Comparison of ENCODE assay signal across 23 cellular contexts in the genomic region with DNA sequence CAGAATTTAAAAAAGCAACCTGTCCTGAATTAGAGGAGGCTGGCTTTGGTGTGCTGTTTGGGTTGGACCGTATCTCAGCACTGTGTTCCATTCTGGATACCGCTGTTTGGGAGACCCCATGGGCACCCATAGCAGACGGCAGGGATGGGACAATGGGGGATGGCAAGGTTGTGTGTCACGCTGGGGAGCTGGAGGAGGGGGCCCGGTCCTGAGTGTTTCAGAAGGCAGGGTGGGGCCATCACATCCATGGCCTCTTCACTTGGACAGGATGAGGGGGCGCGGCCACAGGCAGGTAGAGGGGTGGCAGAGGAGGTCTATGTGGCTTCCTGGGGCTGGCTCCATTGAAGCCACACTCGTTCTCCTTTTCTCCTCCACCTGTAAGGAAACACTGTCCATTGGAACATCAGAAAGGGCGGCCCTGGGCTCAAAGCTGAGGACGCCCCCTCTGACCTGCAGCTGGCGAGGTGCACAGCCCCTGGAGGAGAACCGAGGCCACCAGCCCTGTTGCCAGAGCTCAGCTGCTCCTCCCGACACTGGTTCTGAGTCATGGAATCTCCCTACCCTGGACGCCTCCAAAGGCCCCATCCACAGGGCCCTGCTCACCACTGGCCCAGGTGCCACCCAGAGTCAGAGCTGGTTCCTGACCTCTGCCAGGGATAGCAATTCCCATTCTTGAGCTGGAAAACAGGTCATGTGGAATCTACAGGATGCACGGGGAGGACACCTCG.
"Had no signal": no experiment of that assay in that cellular context is flagged by ENCODE, and none has a peak within 500 bp of the region (broad histone marks: within the 10 kb centered on the region; RNA-seq: fewer than 3 reads in every experiment).

No MANE protein-coding gene starts in this region.

- H3K4me3 ChIP-seq: SK-N-MC had no signal

- H3K27ac Mint-ChIP-seq: activated B cell treated with CpG ODN at 0.5 μM for 24 hours; activated CD4-positive, alpha-beta memory T cell treated with anti-CD3 and anti-CD28 coated beads for 36 hours; activated CD4-positive, alpha-beta T cell treated with anti-CD3 and anti-CD28 coated beads, Interleukin-2, amount 10 ng/mL, durations not matched to agents 7 days and 5 days; activated naive CD4-positive, alpha-beta T cell treated with anti-CD3 and anti-CD28 coated beads, Interleukin-2, amount 50 U/mL, for 24 hours; activated naive CD8-positive, alpha-beta T cell treated with anti-CD3 and anti-CD28 coated beads, Interleukin-2, amount 50 U/mL, for 24 hours; activated T-cell treated with anti-CD3 and anti-CD28 coated beads, Interleukin-2, amount 50 U/mL, for 72 hours; brain; T-cell had no signal

- H3K27me3 Mint-ChIP-seq: activated B cell treated with CpG ODN at 0.5 μM for 24 hours; activated CD4-positive, alpha-beta T cell treated with anti-CD3 and anti-CD28 coated beads, Interleukin-2, amount 10 ng/mL, durations not matched to agents 7 days and 5 days; activated naive CD4-positive, alpha-beta T cell treated with anti-CD3 and anti-CD28 coated beads, Interleukin-2, amount 50 U/mL, for 24 hours; activated naive CD8-positive, alpha-beta T cell treated with anti-CD3 and anti-CD28 coated beads, Interleukin-2, amount 50 U/mL, for 24 hours; T-cell had no signal

- ATAC-seq: activated naive CD8-positive, alpha-beta T cell treated with anti-CD3 and anti-CD28 coated beads, Interleukin-2, amount 50 U/mL, for 24 hours; activated T-cell treated with anti-CD3 and anti-CD28 coated beads, Interleukin-2, amount 50 U/mL, for 72 hours; Panc1; Right ventricle myocardium inferior; T-cell had no signal

- H3K4me3 Mint-ChIP-seq: activated B cell treated with CpG ODN at 0.5 μM for 24 hours; activated CD4-positive, alpha-beta memory T cell treated with anti-CD3 and anti-CD28 coated beads for 36 hours; activated CD4-positive, alpha-beta T cell treated with anti-CD3 and anti-CD28 coated beads, Interleukin-2, amount 10 ng/mL, durations not matched to agents 7 days and 5 days; activated naive CD4-positive, alpha-beta T cell treated with anti-CD3 and anti-CD28 coated beads, Interleukin-2, amount 50 U/mL, for 24 hours; activated naive CD8-positive, alpha-beta T cell treated with anti-CD3 and anti-CD28 coated beads, Interleukin-2, amount 50 U/mL, for 24 hours; activated T-cell treated with anti-CD3 and anti-CD28 coated beads, Interleukin-2, amount 50 U/mL, for 72 hours; brain; T-cell had no signal

- H3K27ac ChIP-seq: SK-N-MC had no signal

- H3K36me3 Mint-ChIP-seq: activated CD4-positive, alpha-beta memory T cell treated with anti-CD3 and anti-CD28 coated beads for 36 hours; activated naive CD4-positive, alpha-beta T cell treated with anti-CD3 and anti-CD28 coated beads, Interleukin-2, amount 50 U/mL, for 24 hours; T-cell had no signal

- H3K9me3 Mint-ChIP-seq: activated B cell treated with CpG ODN at 0.5 μM for 24 hours; activated CD4-positive, alpha-beta memory T cell treated with anti-CD3 and anti-CD28 coated beads for 36 hours; activated naive CD4-positive, alpha-beta T cell treated with anti-CD3 and anti-CD28 coated beads, Interleukin-2, amount 50 U/mL, for 24 hours; activated naive CD8-positive, alpha-beta T cell treated with anti-CD3 and anti-CD28 coated beads, Interleukin-2, amount 50 U/mL, for 24 hours; T-cell had no signal

- DNase-seq: activated B cell treated with CpG ODN at 0.5 μM for 24 hours; activated CD4-positive, alpha-beta memory T cell treated with anti-CD3 and anti-CD28 coated beads for 36 hours; activated CD4-positive, alpha-beta T cell treated with anti-CD3 and anti-CD28 coated beads for 1 hour; activated CD4-positive, alpha-beta T cell treated with anti-CD3 and anti-CD28 coated beads, Interleukin-2, amount 10 ng/mL, durations not matched to agents 7 days and 5 days; activated CD8-positive, alpha-beta memory T cell treated with anti-CD3 and anti-CD28 coated beads for 24 hours; activated naive CD8-positive, alpha-beta T cell treated with anti-CD3 and anti-CD28 coated beads, Interleukin-2, amount 50 U/mL, for 24 hours; activated T-cell treated with anti-CD3 and anti-CD28 coated beads, Interleukin-2, amount 50 U/mL, for 72 hours; amniotic stem cell; MM.1S; NCI-H1694 treated with DMSO at 0.1 percent for 48 hours; NCI-H2029 treated with DMSO at 0.1 percent for 48 hours; NCI-H510A; NCI-H82; OCI-M1; RPMI8226; T-cell; T-helper 2 cell; T1000 had no signal
